Comparison of ENCODE assay signal across 23 cellular contexts in genomic region chr15:41847981-41848380, GRCh38. TPM values are rescaled to one million over a fixed set of nuclear protein-coding genes. Genes with fewer than 3 reads are reported as not detected.
A peak's percentile ranks its signal among the peaks of the same experiment; 100 is the strongest.
DNase-seq lines count a peak whose midpoint lies in the region; ATAC-seq and TF ChIP-seq lines count a peak whose summit lies in the region.
"Had no signal": no experiment of that assay in that cellular context is flagged by ENCODE, and none has a peak within 500 bp of the region (broad histone marks: within the 10 kb centered on the region; RNA-seq: fewer than 3 reads in every experiment).

No MANE protein-coding gene starts in this region.

- H3K27ac ChIP-seq in tibial nerve = peak overlapping the region in 3 of 4 donors; percentile 61 to 82 (median 67)
- H3K27ac ChIP-seq: BLaER1 treated with 17β-estradiol and CSF1 and Interleukin-3, amounts not matched to agents 10 nM and 100 nM; HL-60; Peyer's patch; SK-N-MC had no signal

- intact Hi-C loops in activated CD4-positive, alpha-beta T cell treated with anti-CD3 and anti-CD28 coated beads for 36 hours (cut with DNase I, micrococcal nuclease) = no loop called here

- no peak for TF ChIP-seq CTCF in brain (conservative IDR thresholded peaks at IDR 0.05)
- TF ChIP-seq CTCF in tibial nerve (IDR thresholded peaks at IDR 0.05) = no peak

- TF ChIP-seq POLR2A in tibial nerve (IDR thresholded peaks at IDR 0.05) = no peak

- POLR2A ChIA-PET in activated CD4-positive, alpha-beta T cell treated with anti-CD3 and anti-CD28 coated beads for 36 hours (lab: Charles Lee) = interaction anchor here (1.1 kb wide), 1 partner anchor 70 kb away, joined by 3 read pairs; no protein-coding TSS in a partner anchor

- peaks cover 6% of the 10 kb centered on the region for H3K4me1 Mint-ChIP-seq in activated CD4-positive, alpha-beta T cell treated with anti-CD3 and anti-CD28 coated beads for 36 hours
- H3K4me1 Mint-ChIP-seq in brain = no peaks in the 10 kb centered on the region

- H3K36me3 Mint-ChIP-seq in activated CD4-positive, alpha-beta T cell treated with anti-CD3 and anti-CD28 coated beads for 36 hours (ENCODE audit: low read depth) = peaks cover 6% of the 10 kb centered on the region
- no peaks in the 10 kb centered on the region for H3K36me3 Mint-ChIP-seq in brain

- ATAC-seq in activated CD4-positive, alpha-beta T cell treated with anti-CD3 and anti-CD28 coated beads for 36 hours = no peak
- ATAC-seq in HG02852 (IDR thresholded peaks at IDR 0.05; ENCODE audit: unreplicated experiment) = no peak
- no peak for ATAC-seq in esophagus mucosa
- ATAC-seq: HCT116 had no signal

- peaks cover 0 to 4% of the 10 kb centered on the region in 2 donors for H3K27me3 ChIP-seq in tibial nerve
- H3K27me3 ChIP-seq: Peyer's patch had no signal

- no peak overlapping the region for H3K4me3 ChIP-seq in tibial nerve
- H3K4me3 ChIP-seq: BLaER1 treated with 17β-estradiol and CSF1 and Interleukin-3, amounts not matched to agents 10 nM and 100 nM; Peyer's patch; SK-N-MC had no signal

- peaks cover 0 to 5% (median 0%) of the 10 kb centered on the region in 4 donors for H3K4me1 ChIP-seq in tibial nerve
- H3K4me1 ChIP-seq: Peyer's patch had no signal

- CTCF ChIA-PET in activated CD4-positive, alpha-beta T cell treated with anti-CD3 and anti-CD28 coated beads for 36 hours (lab: Charles Lee) = interaction anchor here (1.4 kb wide), 1 partner anchor 57 kb away, joined by 3 read pairs; no protein-coding TSS in a partner anchor

- no peaks in the 10 kb centered on the region for H3K9me3 Mint-ChIP-seq in activated CD4-positive, alpha-beta T cell treated with anti-CD3 and anti-CD28 coated beads for 36 hours (ENCODE audit: low read depth)
- no peaks in the 10 kb centered on the region for H3K9me3 Mint-ChIP-seq in brain
- H3K9me3 Mint-ChIP-seq: CD4-positive, alpha-beta memory T cell had no signal

- peaks cover 0 to 63% (median 4%) of the 10 kb centered on the region in 3 donors for H3K36me3 ChIP-seq in tibial nerve

- TF ChIP-seq EP300 in tibial nerve (IDR thresholded peaks at IDR 0.05) = no peak

- H3K27ac Mint-ChIP-seq in activated CD4-positive, alpha-beta T cell treated with anti-CD3 and anti-CD28 coated beads for 36 hours = peak overlapping the region; percentile 28
- peak overlapping the region in 3 of 5 experiments; percentile 14 to 45 (median 39) for H3K27ac Mint-ChIP-seq in brain

- DNase-seq in activated CD4-positive, alpha-beta T cell treated with anti-CD3 and anti-CD28 coated beads for 36 hours = no peak
- no peak for DNase-seq in activated CD4-positive, alpha-beta T cell treated with anti-CD3 and anti-CD28 coated beads, Interleukin-2, amount 50 U/mL, for 48 hours
- DNase-seq in G401 (ENCODE audit: low spot score) (peak; percentile 92), tibial nerve (ENCODE audit: low spot score in 2 of 2) (no peak)
- DNase-seq: CD4-positive, alpha-beta memory T cell; COR-L47; GF-D8; Karpas-422; NCI-H1092; NCI-H1417 treated with DMSO at 0.1 percent for 48 hours; NCI-H187 treated with DMSO at 0.1 percent for 48 hours; NCI-H446; NCI-H526 treated with DMSO at 0.1 percent for 48 hours; Peyer's patch; SIG-M5 had no signal

- in situ Hi-C loops in G401 (cut with HindIII; ENCODE audit: low sequenced_read_pairs) = no loop called here

- no peaks in the 10 kb centered on the region for H3K9me3 ChIP-seq in tibial nerve
- H3K9me3 ChIP-seq: BLaER1 treated with 17β-estradiol and CSF1 and Interleukin-3, amounts not matched to agents 10 nM and 100 nM; Peyer's patch had no signal

- no peaks in the 10 kb centered on the region for H3K27me3 Mint-ChIP-seq in activated CD4-positive, alpha-beta T cell treated with anti-CD3 and anti-CD28 coated beads for 36 hours
- peaks cover 3% of the 10 kb centered on the region for H3K27me3 Mint-ChIP-seq in brain
- H3K27me3 Mint-ChIP-seq: CD4-positive, alpha-beta memory T cell had no signal

- WGBS in tibial nerve, 2 donors = 92 to 100% methylated on average over 4 to 9 of the region's 9 CpGs

- no peak overlapping the region for H3K4me3 Mint-ChIP-seq in activated CD4-positive, alpha-beta T cell treated with anti-CD3 and anti-CD28 coated beads for 36 hours
- H3K4me3 Mint-ChIP-seq in brain = no peak overlapping the region
- H3K4me3 Mint-ChIP-seq: CD4-positive, alpha-beta memory T cell had no signal

RNA-seq across cellular contexts. Expression of gene PLA2G4B, which starts 9.3 kb away (rescaled TPM):
- 1 to 10 TPM; 5.0 to 6.9 TPM for total RNA-seq in activated CD4-positive, alpha-beta T cell treated with anti-CD3 and anti-CD28 coated beads for 36 hours
- total RNA-seq in G401 (2014; rRNA removed; shearing (Covaris generic)) = 0.37 and 0.92 TPM in 2 replicates
- polyA plus RNA-seq in brain (ENCODE audit: insufficient read depth, low read depth, low replicate concordance) = 1.2 TPM
- total RNA-seq in tibial nerve (1 to 10 TPM; 1.8 to 8.7 (median 4.5) TPM), esophagus mucosa (23.6 TPM)

RNA-seq across cellular contexts. Expression of gene JMJD7, which starts 20.1 kb away (rescaled TPM):
- 10 to 100 TPM; 17.1 to 17.6 TPM for total RNA-seq in activated CD4-positive, alpha-beta T cell treated with anti-CD3 and anti-CD28 coated beads for 36 hours
- total RNA-seq in G401 (2014; rRNA removed; shearing (Covaris generic)) = 6.7 and 11.8 TPM in 2 replicates
- polyA plus RNA-seq in brain (ENCODE audit: insufficient read depth, low read depth, low replicate concordance) = 7.7 TPM
- total RNA-seq in tibial nerve (10 to 100 TPM in 3 of 4 donors, 1 to 10 TPM in 1; 9.0 to 16.8 (median 12.0) TPM), esophagus mucosa (35.4 TPM)

RNA-seq across cellular contexts. Expression of gene SPTBN5, which starts 45.9 kb away (rescaled TPM):
- under 1 TPM; 0.46 to 0.51 TPM for total RNA-seq in activated CD4-positive, alpha-beta T cell treated with anti-CD3 and anti-CD28 coated beads for 36 hours
- 0.37 and 3.5 TPM in 2 replicates for total RNA-seq in G401 (2014; rRNA removed; shearing (Covaris generic))
- 0.12 TPM for polyA plus RNA-seq in brain (ENCODE audit: insufficient read depth, low read depth, low replicate concordance)
- total RNA-seq in tibial nerve (10 to 100 TPM; 16.5 to 34.5 (median 19.9) TPM), esophagus mucosa (2.1 TPM)
- total RNA-seq: H4 had no signal
